Comparison of ENCODE assay signal across 14 cellular contexts in the genomic region with DNA sequence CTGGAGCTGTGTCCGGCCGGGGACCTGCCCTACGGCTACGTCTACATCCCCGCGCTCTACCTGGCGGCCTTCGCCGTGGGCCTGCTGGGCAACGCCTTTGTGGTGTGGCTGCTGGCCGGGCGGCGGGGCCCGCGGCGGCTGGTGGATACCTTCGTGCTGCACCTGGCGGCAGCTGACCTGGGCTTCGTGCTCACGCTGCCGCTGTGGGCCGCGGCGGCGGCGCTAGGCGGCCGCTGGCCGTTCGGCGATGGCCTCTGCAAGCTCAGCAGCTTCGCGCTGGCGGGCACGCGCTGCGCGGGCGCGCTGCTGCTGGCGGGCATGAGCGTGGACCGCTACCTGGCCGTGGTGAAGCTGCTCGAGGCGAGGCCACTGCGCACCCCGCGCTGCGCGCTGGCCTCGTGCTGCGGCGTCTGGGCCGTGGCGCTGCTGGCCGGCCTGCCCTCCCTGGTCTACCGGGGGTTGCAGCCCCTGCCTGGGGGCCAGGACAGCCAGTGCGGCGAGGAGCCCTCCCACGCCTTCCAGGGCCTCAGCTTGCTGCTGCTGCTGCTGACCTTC. TPM values are rescaled to one million over a fixed set of nuclear protein-coding genes. Genes with fewer than 3 reads are reported as not detected.
DNase-seq lines count a peak whose midpoint lies in the region; ATAC-seq, FAIRE-seq and TF ChIP-seq lines count a peak whose summit lies in the region.
"Had no signal": no experiment of that assay in that cellular context is flagged by ENCODE, and none has a peak within 500 bp of the region (broad histone marks: within the 10 kb centered on the region; RNA-seq: fewer than 3 reads in every experiment).

No MANE protein-coding gene starts in this region.

- no peaks in the 10 kb centered on the region for H3K36me3 ChIP-seq in lung (ENCODE audit: control insufficient read depth in 2 of 2, insufficient read depth in 2 of 2, low read length in 2 of 2)
- H3K36me3 ChIP-seq in thoracic aorta = no peaks in the 10 kb centered on the region
- H3K36me3 ChIP-seq in Caco-2 (ENCODE audit: control insufficient read depth, insufficient read depth, low read length) = no peaks in the 10 kb centered on the region

- H3K4me3 ChIP-seq in lung = no peak overlapping the region
- H3K4me3 ChIP-seq in thoracic aorta = peak overlapping the region; percentile 67
- no peak overlapping the region for H3K4me3 ChIP-seq in Caco-2 (ENCODE audit: low read depth, low read length)

- no peak overlapping the region for H3K4me3 Mint-ChIP-seq in activated CD8-positive, alpha-beta T cell treated with anti-CD3 and anti-CD28 coated beads, Interleukin-2, amount 10 ng/mL, durations not matched to agents 7 days and 5 days
- no peak overlapping the region for H3K4me3 Mint-ChIP-seq in activated CD8-positive, alpha-beta T cell treated with anti-CD3 and anti-CD28 coated beads for 36 hours
- H3K4me3 Mint-ChIP-seq in Caco-2 (ENCODE audit: unreplicated experiment) = no peak overlapping the region

- TF ChIP-seq POLR2A in GM12891 (IDR thresholded peaks at IDR 0.05; ENCODE audit: low read depth, low read length) = no peak

- H3K27me3 ChIP-seq in lung (ENCODE audit: control insufficient read depth, insufficient read depth) (peaks cover 6% of the 10 kb centered on the region), thoracic aorta (replicated peaks; ENCODE audit: insufficient read depth) (no peaks in the 10 kb centered on the region), Caco-2 (replicated peaks; ENCODE audit: control insufficient read depth, insufficient read depth, low read length) (no peaks in the 10 kb centered on the region)

- no peak for FAIRE-seq in GM12891 (lab: Jason Lieb, UNC)
- FAIRE-seq: urothelium cell line had no signal

- ATAC-seq in activated CD8-positive, alpha-beta T cell treated with anti-CD3 and anti-CD28 coated beads, Interleukin-2, amount 10 ng/mL, durations not matched to agents 7 days and 5 days = peak; percentile 22
- ATAC-seq in activated CD8-positive, alpha-beta T cell treated with anti-CD3 and anti-CD28 coated beads for 36 hours = no peak
- ATAC-seq in lung (ENCODE audit: insufficient read depth, low FRiP score) = no peak
- ATAC-seq in thoracic aorta (ENCODE audit: insufficient number of reproducible peaks, low FRiP score, low read depth) = no peak

- H3K27ac Mint-ChIP-seq in activated CD8-positive, alpha-beta T cell treated with anti-CD3 and anti-CD28 coated beads, Interleukin-2, amount 10 ng/mL, durations not matched to agents 7 days and 5 days = no peak overlapping the region
- no peak overlapping the region for H3K27ac Mint-ChIP-seq in activated CD8-positive, alpha-beta T cell treated with anti-CD3 and anti-CD28 coated beads for 36 hours
- H3K27ac Mint-ChIP-seq in Caco-2 (ENCODE audit: unreplicated experiment) = no peak overlapping the region
- H3K27ac Mint-ChIP-seq: activated naive CD8-positive, alpha-beta T cell treated with anti-CD3 and anti-CD28 coated beads, Interleukin-2, amount 10 ng/mL, durations not matched to agents 7 days and 5 days had no signal

- H3K4me1 Mint-ChIP-seq in activated CD8-positive, alpha-beta T cell treated with anti-CD3 and anti-CD28 coated beads, Interleukin-2, amount 10 ng/mL, durations not matched to agents 7 days and 5 days (ENCODE audit: low read depth) = peaks cover 31% of the 10 kb centered on the region
- peaks cover 41% of the 10 kb centered on the region for H3K4me1 Mint-ChIP-seq in activated CD8-positive, alpha-beta T cell treated with anti-CD3 and anti-CD28 coated beads for 36 hours (ENCODE audit: low read depth)
- no peaks in the 10 kb centered on the region for H3K4me1 Mint-ChIP-seq in Caco-2 (ENCODE audit: low read depth, unreplicated experiment)

- no peak overlapping the region for H3K27ac ChIP-seq in lung (ENCODE audit: low read depth in 1 of 2, low read length in 1 of 2)
- H3K27ac ChIP-seq in thoracic aorta = no peak overlapping the region

- DNase-seq in activated CD8-positive, alpha-beta T cell treated with anti-CD3 and anti-CD28 coated beads, Interleukin-2, amount 10 ng/mL, durations not matched to agents 7 days and 5 days = no peak
- DNase-seq in activated CD8-positive, alpha-beta T cell treated with anti-CD3 and anti-CD28 coated beads for 36 hours = no peak
- DNase-seq in dermis blood vessel endothelial cell = peak; percentile 19
- DNase-seq in lung (ENCODE audit: low spot score) = peak; percentile 26
- no peak for DNase-seq in thoracic aorta (ENCODE audit: low spot score)
- no peak for DNase-seq in NAMALWA (ENCODE audit: low spot score)
- DNase-seq in GM12891 (ENCODE audit: insufficient read length, low spot score) = no peak
- DNase-seq in Caco-2 = no peak
- DNase-seq: activated CD4-positive, CD25-positive, alpha-beta regulatory T cell treated with anti-CD3 and anti-CD28 coated beads, Interleukin-2, amount 50 U/mL, for 72 hours; activated naive CD8-positive, alpha-beta T cell treated with anti-CD3 and anti-CD28 coated beads, Interleukin-2, amount 10 ng/mL, durations not matched to agents 7 days and 5 days; NCI-H2171 treated with DMSO at 0.1 percent for 48 hours; stimulated activated CD4-positive, alpha-beta T cell treated with anti-CD3 and anti-CD28 coated beads, Interleukin-4, amount 100 ng/mL, for 24 hours had no signal

- CTCF ChIA-PET in activated CD8-positive, alpha-beta T cell treated with anti-CD3 and anti-CD28 coated beads, Interleukin-2, amount 10 ng/mL, durations not matched to agents 7 days and 5 days (lab: Charles Lee) = interaction anchor here (1.1 kb wide), 1 partner anchor 35 kb away, joined by 3 read pairs; no protein-coding TSS in a partner anchor
- CTCF ChIA-PET in activated CD8-positive, alpha-beta T cell treated with anti-CD3 and anti-CD28 coated beads for 36 hours (lab: Charles Lee) = no interaction called here
- CTCF ChIA-PET in Caco-2 (lab: Charles Lee) = no interaction called here

- BruUV-seq in Caco-2 (replicated peaks; lab: Mats Ljungman, UMichigan) = no TSS peak

- intact Hi-C loops in activated CD8-positive, alpha-beta T cell treated with anti-CD3 and anti-CD28 coated beads for 36 hours (cut with micrococcal nuclease) = no loop called here
- intact Hi-C loops in Caco-2 (cut with micrococcal nuclease; ENCODE audit: unreplicated experiment) = no loop called here

- H3K36me3 Mint-ChIP-seq in activated CD8-positive, alpha-beta T cell treated with anti-CD3 and anti-CD28 coated beads, Interleukin-2, amount 10 ng/mL, durations not matched to agents 7 days and 5 days (ENCODE audit: low read depth) = peaks cover 2% of the 10 kb centered on the region
- no peaks in the 10 kb centered on the region for H3K36me3 Mint-ChIP-seq in activated CD8-positive, alpha-beta T cell treated with anti-CD3 and anti-CD28 coated beads for 36 hours (ENCODE audit: low read depth)
- H3K36me3 Mint-ChIP-seq in Caco-2 (ENCODE audit: insufficient read depth, unreplicated experiment) = no peaks in the 10 kb centered on the region

- TF ChIP-seq CTCF in activated CD8-positive, alpha-beta T cell treated with anti-CD3 and anti-CD28 coated beads for 36 hours (IDR thresholded peaks at IDR 0.05) = no peak
- no peak for TF ChIP-seq CTCF in lung (IDR thresholded peaks at IDR 0.05; ENCODE audit: control extremely low read depth, extremely low read depth)
- no peak for TF ChIP-seq CTCF in thoracic aorta (IDR thresholded peaks at IDR 0.05)
- TF ChIP-seq CTCF in Caco-2 (IDR thresholded peaks at IDR 0.05; ENCODE audit: insufficient read depth in 1 of 2, low read depth in 1 of 2, low read length in 1 of 2, severe bottlenecking in 1 of 2, unreplicated experiment in 1 of 2) = no peak

- H3K9me3 Mint-ChIP-seq in activated CD8-positive, alpha-beta T cell treated with anti-CD3 and anti-CD28 coated beads, Interleukin-2, amount 10 ng/mL, durations not matched to agents 7 days and 5 days (ENCODE audit: insufficient read depth) = no peaks in the 10 kb centered on the region
- no peaks in the 10 kb centered on the region for H3K9me3 Mint-ChIP-seq in activated CD8-positive, alpha-beta T cell treated with anti-CD3 and anti-CD28 coated beads for 36 hours
- H3K9me3 Mint-ChIP-seq in Caco-2 (ENCODE audit: unreplicated experiment) = no peaks in the 10 kb centered on the region
- H3K9me3 Mint-ChIP-seq: activated naive CD8-positive, alpha-beta T cell treated with anti-CD3 and anti-CD28 coated beads, Interleukin-2, amount 10 ng/mL, durations not matched to agents 7 days and 5 days had no signal

- WGBS in lung, 2 donors = 8 to 11% methylated on average over 55 to 61 of the region's 61 CpGs

- peaks cover 54% of the 10 kb centered on the region for H3K27me3 Mint-ChIP-seq in activated CD8-positive, alpha-beta T cell treated with anti-CD3 and anti-CD28 coated beads, Interleukin-2, amount 10 ng/mL, durations not matched to agents 7 days and 5 days (ENCODE audit: low read depth)
- peaks cover 46% of the 10 kb centered on the region for H3K27me3 Mint-ChIP-seq in activated CD8-positive, alpha-beta T cell treated with anti-CD3 and anti-CD28 coated beads for 36 hours
- H3K27me3 Mint-ChIP-seq in Caco-2 (ENCODE audit: insufficient read depth, unreplicated experiment) = no peaks in the 10 kb centered on the region

- POLR2A ChIA-PET in activated CD8-positive, alpha-beta T cell treated with anti-CD3 and anti-CD28 coated beads, Interleukin-2, amount 10 ng/mL, durations not matched to agents 7 days and 5 days (lab: Charles Lee) = no interaction called here
- POLR2A ChIA-PET in activated CD8-positive, alpha-beta T cell treated with anti-CD3 and anti-CD28 coated beads for 36 hours (lab: Charles Lee) = interaction anchor here (1.0 to 1.3 kb wide), 2 partner anchors 15 to 29 kb away, joined by 3 to 7 read pairs; no protein-coding TSS in a partner anchor
- POLR2A ChIA-PET in Caco-2 (lab: Charles Lee) = no interaction called here

- H3K9me3 ChIP-seq in lung (ENCODE audit: control insufficient read depth in 2 of 2, insufficient read depth in 1 of 2, low read length in 1 of 2) (peaks cover 0 to 6% of the 10 kb centered on the region in 2 donors), thoracic aorta (no peaks in the 10 kb centered on the region), Caco-2 (no peaks in the 10 kb centered on the region)

- peaks cover 8 to 16% of the 10 kb centered on the region in 2 donors for H3K4me1 ChIP-seq in lung (ENCODE audit: control insufficient read depth in 2 of 2, insufficient read depth in 2 of 2, low read length in 2 of 2)
- H3K4me1 ChIP-seq in thoracic aorta (ENCODE audit: control insufficient read depth in 1 of 2, low read depth in 2 of 2) = peaks cover 11% of the 10 kb centered on the region in 2 donors
- H3K4me1 ChIP-seq in Caco-2 = no peaks in the 10 kb centered on the region

RNA-seq across cellular contexts. Expression of a gene that starts 0.4 kb away (rescaled TPM):
- total RNA-seq in activated CD8-positive, alpha-beta T cell treated with anti-CD3 and anti-CD28 coated beads, Interleukin-2, amount 10 ng/mL, durations not matched to agents 7 days and 5 days = under 1 TPM; 0.39 to 0.82 TPM
- total RNA-seq in activated CD8-positive, alpha-beta T cell treated with anti-CD3 and anti-CD28 coated beads for 36 hours = under 1 TPM; 0.29 to 0.34 TPM
- not detected in 2 replicates for total RNA-seq in dermis blood vessel endothelial cell
- total RNA-seq in lung = 1 to 10 TPM in 1 of 2 donors, under 1 TPM in 1; 0.49 to 1.0 TPM
- under 1 TPM; 0.16 to 0.78 TPM for polyA plus RNA-seq in lung
- not detected for total RNA-seq in thoracic aorta
- not detected for polyA plus RNA-seq in GM12891 (2012; ENCODE audit: low read depth, missing spikeins)
- not detected in 2 replicates for total RNA-seq in Caco-2 (2022)
- total RNA-seq: HT1080 had no signal

RNA-seq across cellular contexts. Expression of a gene that starts 21.5 kb away (rescaled TPM):
- under 1 TPM; 0.42 to 0.57 TPM for total RNA-seq in activated CD8-positive, alpha-beta T cell treated with anti-CD3 and anti-CD28 coated beads, Interleukin-2, amount 10 ng/mL, durations not matched to agents 7 days and 5 days
- not detected for total RNA-seq in activated CD8-positive, alpha-beta T cell treated with anti-CD3 and anti-CD28 coated beads for 36 hours
- total RNA-seq in dermis blood vessel endothelial cell = under 0.01 and 0.17 TPM in 2 replicates
- total RNA-seq in lung = 10 to 100 TPM; 11.3 to 17.1 TPM
- polyA plus RNA-seq in lung = 1 to 10 TPM; 5.8 to 7.4 TPM
- 1 to 10 TPM; 1.8 to 3.5 TPM for total RNA-seq in thoracic aorta
- 4.5 TPM for polyA plus RNA-seq in GM12891 (2012; ENCODE audit: low read depth, missing spikeins)
- 112 and 123 TPM in 2 replicates for total RNA-seq in Caco-2 (2022)
- total RNA-seq: HT1080 had no signal

Comparison
In these comparisons a context has a peak if more than half of its experiments do, and no peak if none do; other contexts are left out.
1. DNase-seq: peak in dermis blood vessel endothelial cell (single experiment) and lung (single experiment); none in activated CD8-positive, alpha-beta T cell treated with anti-CD3 and anti-CD28 coated beads, Interleukin-2, amount 10 ng/mL, durations not matched to agents 7 days and 5 days (single experiment), activated CD8-positive, alpha-beta T cell treated with anti-CD3 and anti-CD28 coated beads for 36 hours (single experiment), thoracic aorta (single experiment), NAMALWA (single experiment), GM12891 (single experiment) and Caco-2 (0 of 2).